In the genomic region with DNA sequence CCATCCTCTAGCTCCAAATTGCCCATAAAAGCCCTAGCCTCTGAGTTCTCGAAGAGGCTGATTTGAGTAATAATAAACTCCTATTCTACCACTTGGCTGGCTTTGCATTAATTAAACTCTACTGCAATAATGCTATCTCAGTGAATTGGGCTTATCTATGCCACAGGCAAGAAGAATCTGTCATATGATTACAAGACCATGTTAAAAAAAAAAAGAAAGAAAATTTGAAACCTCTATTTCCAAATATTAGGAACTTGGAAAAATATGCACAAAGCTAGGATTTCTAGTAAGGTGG, we compare ENCODE assay signal across 1 cellular context.
TF ChIP-seq lines count a peak whose summit lies in the region.

No MANE protein-coding gene starts in this region.

TF ChIP-seq in SK-N-SH treated with all-trans-retinoic acid at 6 μM for 48 hours, 23 proteins besides CTCF, POLR2A, EP300 and RAD21 (continued from another document):
- TF ChIP-seq, protein P1, sequence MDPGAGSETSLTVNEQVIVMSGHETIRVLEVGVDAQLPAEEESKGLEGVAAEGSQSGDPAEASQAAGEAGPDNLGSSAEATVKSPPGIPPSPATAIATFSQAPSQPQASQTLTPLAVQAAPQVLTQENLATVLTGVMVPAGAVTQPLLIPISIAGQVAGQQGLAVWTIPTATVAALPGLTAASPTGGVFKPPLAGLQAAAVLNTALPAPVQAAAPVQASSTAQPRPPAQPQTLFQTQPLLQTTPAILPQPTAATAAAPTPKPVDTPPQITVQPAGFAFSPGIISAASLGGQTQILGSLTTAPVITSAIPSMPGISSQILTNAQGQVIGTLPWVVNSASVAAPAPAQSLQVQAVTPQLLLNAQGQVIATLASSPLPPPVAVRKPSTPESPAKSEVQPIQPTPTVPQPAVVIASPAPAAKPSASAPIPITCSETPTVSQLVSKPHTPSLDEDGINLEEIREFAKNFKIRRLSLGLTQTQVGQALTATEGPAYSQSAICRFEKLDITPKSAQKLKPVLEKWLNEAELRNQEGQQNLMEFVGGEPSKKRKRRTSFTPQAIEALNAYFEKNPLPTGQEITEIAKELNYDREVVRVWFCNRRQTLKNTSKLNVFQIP (CRISPR knock-in tag; IDR thresholded peaks at IDR 0.05; ENCODE audit: borderline replicate concordance, low read depth), result no peak
- no peak for TF ChIP-seq ZFP30 (CRISPR knock-in tag; IDR thresholded peaks at IDR 0.05)
- no peak for TF ChIP-seq RARB (CRISPR knock-in tag; IDR thresholded peaks at IDR 0.05)
- no peak for TF ChIP-seq CSDC2 (CRISPR knock-in tag; IDR thresholded peaks at IDR 0.05)
